2 cellular contexts compared by ENCODE assay signal in the genomic region with DNA sequence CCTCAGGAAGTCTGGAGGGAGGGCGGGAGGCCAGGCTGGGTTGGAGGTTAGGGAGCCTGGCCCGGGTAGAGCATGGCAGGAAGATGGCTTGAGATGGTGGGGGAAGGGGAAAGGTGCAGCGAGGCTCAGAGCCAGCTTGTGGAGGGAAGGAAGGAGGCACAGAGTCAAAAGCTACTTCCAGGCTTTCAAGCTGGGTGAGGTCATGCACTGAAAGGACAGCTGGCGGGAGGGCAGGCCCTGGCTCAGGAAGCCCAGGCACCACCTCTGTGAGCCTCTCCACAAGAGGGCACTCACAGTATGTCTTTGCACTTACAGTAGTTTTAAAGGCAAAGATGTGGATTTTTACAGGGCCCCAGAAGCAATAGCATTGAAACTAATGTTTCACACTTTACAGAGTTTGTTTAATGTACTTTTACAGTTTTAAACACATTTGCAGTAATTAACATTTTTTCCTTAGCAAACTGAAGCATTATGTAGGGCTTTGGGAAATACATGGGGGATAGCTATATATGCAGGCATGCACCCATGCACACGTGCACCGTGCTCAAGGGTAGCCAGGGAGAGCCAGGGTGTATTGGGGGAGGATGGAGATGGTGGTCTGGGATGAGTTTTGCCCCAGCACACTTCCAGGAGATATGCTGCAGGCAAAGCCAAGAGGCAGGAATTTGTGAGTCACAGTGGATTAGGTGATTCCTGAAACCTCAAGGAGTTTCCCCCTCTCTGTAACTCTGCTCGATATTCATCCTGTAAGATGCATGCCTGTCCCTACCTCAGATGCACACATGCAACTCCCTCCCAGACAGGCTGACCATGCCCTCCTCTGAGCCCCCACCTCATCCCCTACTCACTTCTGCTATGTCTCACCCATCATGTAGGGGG.
TF ChIP-seq lines count a peak whose summit lies in the region.

No MANE protein-coding gene starts in this region.

TF ChIP-seq in GM23338, 12 proteins besides CTCF, POLR2A, EP300 and RAD21:
- TF ChIP-seq EZH2 (IDR thresholded peaks at IDR 0.05; ENCODE audit: low read depth, unreplicated experiment) (no peak), CREB1 (CRISPR knock-in tag; IDR thresholded peaks at IDR 0.05; ENCODE audit: low read depth) (peak; percentile 9; the same call in 1 of the 2 replicates)

TF ChIP-seq in H1, 55 proteins besides CTCF, POLR2A, EP300 and RAD21:
- TF ChIP-seq CBX8 (IDR thresholded peaks at IDR 0.05; ENCODE audit: borderline replicate concordance, low read depth, low read length) = no peak
- TF ChIP-seq, protein P1, sequence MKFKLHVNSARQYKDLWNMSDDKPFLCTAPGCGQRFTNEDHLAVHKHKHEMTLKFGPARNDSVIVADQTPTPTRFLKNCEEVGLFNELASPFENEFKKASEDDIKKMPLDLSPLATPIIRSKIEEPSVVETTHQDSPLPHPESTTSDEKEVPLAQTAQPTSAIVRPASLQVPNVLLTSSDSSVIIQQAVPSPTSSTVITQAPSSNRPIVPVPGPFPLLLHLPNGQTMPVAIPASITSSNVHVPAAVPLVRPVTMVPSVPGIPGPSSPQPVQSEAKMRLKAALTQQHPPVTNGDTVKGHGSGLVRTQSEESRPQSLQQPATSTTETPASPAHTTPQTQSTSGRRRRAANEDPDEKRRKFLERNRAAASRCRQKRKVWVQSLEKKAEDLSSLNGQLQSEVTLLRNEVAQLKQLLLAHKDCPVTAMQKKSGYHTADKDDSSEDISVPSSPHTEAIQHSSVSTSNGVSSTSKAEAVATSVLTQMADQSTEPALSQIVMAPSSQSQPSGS (IDR thresholded peaks at IDR 0.05; ENCODE audit: low read length) = peak; percentile 87
- TF ChIP-seq BCL11A (IDR thresholded peaks at IDR 0.05; ENCODE audit: low read depth in 2 of 2, low read length in 2 of 2) = no peak
- TF ChIP-seq SAP30 (IDR thresholded peaks at IDR 0.05; ENCODE audit: insufficient read depth, insufficient replicate concordance, low read length) = no peak
- peak in 1 of 2 experiments; percentile 85; a peak in 1 of 4 replicates for TF ChIP-seq SIN3A (conservative IDR thresholded peaks at IDR 0.05 in 1 of 2, IDR thresholded peaks at IDR 0.05 in 1 of 2; ENCODE audit: low read depth in 1 of 2, low read length in 2 of 2)
- no peak for TF ChIP-seq NANOG (IDR thresholded peaks at IDR 0.05; ENCODE audit: insufficient read depth, low read depth, low read length, poor library complexity, severe bottlenecking)
- TF ChIP-seq, protein P2, sequence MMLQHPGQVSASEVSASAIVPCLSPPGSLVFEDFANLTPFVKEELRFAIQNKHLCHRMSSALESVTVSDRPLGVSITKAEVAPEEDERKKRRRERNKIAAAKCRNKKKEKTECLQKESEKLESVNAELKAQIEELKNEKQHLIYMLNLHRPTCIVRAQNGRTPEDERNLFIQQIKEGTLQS (IDR thresholded peaks at IDR 0.05; ENCODE audit: insufficient read depth, low read depth, low read length) = no peak
- no peak for TF ChIP-seq HDAC2 (IDR thresholded peaks at IDR 0.05; ENCODE audit: borderline replicate concordance in 1 of 2, low read depth in 2 of 2, low read length in 2 of 2)
- TF ChIP-seq CEBPB (IDR thresholded peaks at IDR 0.05; ENCODE audit: low read depth, low read length) = no peak
- TF ChIP-seq CTBP2 (IDR thresholded peaks at IDR 0.05; ENCODE audit: borderline replicate concordance, insufficient read depth, insufficient read length, low read length) = no peak
- no peak for TF ChIP-seq SIRT6 (IDR thresholded peaks at IDR 0.05; ENCODE audit: low read length)
- TF ChIP-seq NRF1 (IDR thresholded peaks at IDR 0.05; ENCODE audit: low read depth, low read length) = no peak
- TF ChIP-seq KDM5A (IDR thresholded peaks at IDR 0.05; ENCODE audit: low read length) = no peak
- no peak for TF ChIP-seq TCF12 (IDR thresholded peaks at IDR 0.05; ENCODE audit: low read depth, low read length)
- TF ChIP-seq JUND (IDR thresholded peaks at IDR 0.05; ENCODE audit: low read length) = peak; percentile 81
- 0 out of 2 replicates have a peak, but pooled peaks have one; percentile 28 for TF ChIP-seq YY1 (IDR thresholded peaks at IDR 0.05; ENCODE audit: low read depth, low read length)
- TF ChIP-seq, protein P3, sequence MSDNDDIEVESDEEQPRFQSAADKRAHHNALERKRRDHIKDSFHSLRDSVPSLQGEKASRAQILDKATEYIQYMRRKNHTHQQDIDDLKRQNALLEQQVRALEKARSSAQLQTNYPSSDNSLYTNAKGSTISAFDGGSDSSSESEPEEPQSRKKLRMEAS (IDR thresholded peaks at IDR 0.05) = 0 out of 2 replicates have a peak, but pooled peaks have one; percentile 27
- no peak for TF ChIP-seq SUZ12 (IDR thresholded peaks at IDR 0.05; ENCODE audit: low read length)
- no peak for TF ChIP-seq RBBP5 (IDR thresholded peaks at IDR 0.05; ENCODE audit: borderline replicate concordance, low read depth, low read length)
- no peak for TF ChIP-seq SP4 (IDR thresholded peaks at IDR 0.05; ENCODE audit: low read length)
- TF ChIP-seq CREB1 (IDR thresholded peaks at IDR 0.05) = no peak
- TF ChIP-seq CHD1 (IDR thresholded peaks at IDR 0.05; ENCODE audit: low read depth, low read length) = no peak
